Comparison of ENCODE assay signal across 11 cellular contexts in the genomic region with DNA sequence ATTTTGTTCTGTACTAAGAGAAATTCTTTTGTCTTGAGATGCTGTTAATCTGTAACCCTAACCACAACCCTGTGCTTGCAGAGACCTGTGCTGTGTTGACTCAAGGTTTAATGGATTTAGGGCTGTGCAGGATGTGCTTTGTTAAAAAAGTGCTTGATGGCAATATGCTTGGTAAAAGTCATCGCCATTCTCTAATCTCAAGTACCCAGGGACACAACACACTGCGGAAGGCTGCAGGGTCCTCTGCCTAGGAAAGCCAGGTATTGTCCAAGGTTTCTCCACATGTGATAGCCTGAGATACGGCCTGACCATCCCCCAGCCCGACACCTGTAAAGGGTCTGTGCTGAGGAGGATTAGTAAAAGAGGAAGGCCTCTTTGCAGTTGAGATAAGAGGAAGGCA. TPM values are rescaled to one million over a fixed set of nuclear protein-coding genes. Genes with fewer than 3 reads are reported as not detected.
DNase-seq lines count a peak whose midpoint lies in the region; ATAC-seq, FAIRE-seq and TF ChIP-seq lines count a peak whose summit lies in the region.
"Not testable (repeated sequence)": the region's sequence is repeated elsewhere in the genome, so short reads cannot be mapped to it uniquely, and the experiment has no call there.
"Had no signal": no experiment of that assay in that cellular context is flagged by ENCODE, and none has a peak within 500 bp of the region (broad histone marks: within the 10 kb centered on the region; RNA-seq: fewer than 3 reads in every experiment).

No MANE protein-coding gene starts in this region.

- not testable (repeated sequence) for H3K79me2 ChIP-seq in HepG2 (ENCODE audit: insufficient read depth, low read length)

- TF ChIP-seq RAD21 in HepG2 (CRISPR knock-in tag; IDR thresholded peaks at IDR 0.05) = not testable (repeated sequence)

- in situ Hi-C loops in HepG2 (cut with HindIII; ENCODE audit: extremely low pct_ligation_motif_present, low pct_unique_long_range_greater_than_20kb) = not testable (repeated sequence)

- not testable (repeated sequence) for H4K20me1 ChIP-seq in HepG2 (ENCODE audit: insufficient read depth, low read length)

- POLR2A ChIA-PET in HepG2 (lab: Yijun Ruan, JAX) = not testable (repeated sequence)

- DNase-seq in DMS153 (lab: John Stamatoyannopoulos, UW) (peak; percentile 96), HT-29 (ENCODE audit: low spot score) (peak; percentile 67), NCI-H345 (lab: John Stamatoyannopoulos, UW) (peak; percentile 41), epithelial cell of esophagus (ENCODE audit: low read depth) (peak; percentile 85), right atrium auricular region (ENCODE audit: low spot score) (peak; percentile 32), HepG2 (ENCODE audit: low spot score) (peak; percentile 26)

- H3K9me3 ChIP-seq in right atrium auricular region = not testable (repeated sequence)
- H3K9me3 ChIP-seq in HepG2 (ENCODE audit: low read length) = peaks cover 16% of the 10 kb centered on the region

- CTCF ChIA-PET in HepG2 (lab: Yijun Ruan, JAX; ENCODE audit: low intra/inter-chr PET ratio, low total read pairs) = not testable (repeated sequence)

- H3K27me3 ChIP-seq in right atrium auricular region; HepG2 (ENCODE audit: control insufficient read depth in 1 of 2, insufficient read depth in 2 of 2, low read length in 2 of 2): not testable (repeated sequence)

- BruUV-seq in HepG2 (replicated peaks; lab: Mats Ljungman, UMichigan) = not testable (repeated sequence)

- H3K4me3 ChIP-seq in epithelial cell of esophagus (ENCODE audit: low read length); right atrium auricular region; HepG2 (replicated peaks in 1 of 3; ENCODE audit: insufficient read depth in 1 of 3, low read depth in 2 of 3, low read length in 3 of 3): not testable (repeated sequence)

- WGBS in HepG2 (ENCODE audit: low lambda C conversion rate) = 8% methylated on average over 2 of the region's 4 CpGs

- TF ChIP-seq POLR2A in HepG2 (IDR thresholded peaks at IDR 0.05; ENCODE audit: insufficient read depth in 1 of 2, low read depth in 2 of 2, low read length in 2 of 2) = not testable (repeated sequence)

- intact Hi-C loops in HepG2 (cut with micrococcal nuclease; ENCODE audit: unreplicated experiment) = not testable (repeated sequence)

- not testable (repeated sequence) for H3K4me2 ChIP-seq in HepG2 (ENCODE audit: low read depth, low read length)

- not testable (repeated sequence) for TF ChIP-seq CTCF in VCaP (conservative IDR thresholded peaks at IDR 0.05); epithelial cell of esophagus (IDR thresholded peaks at IDR 0.05; ENCODE audit: insufficient read depth, low read depth, low read length, missing control alignments); right atrium auricular region (IDR thresholded peaks at IDR 0.05); HepG2 (CRISPR knock-in tag; IDR thresholded peaks at IDR 0.05)

- ATAC-seq in HepG2 = 0 out of 3 replicates have a peak, but pooled peaks have one; percentile 29

- peak overlapping the region; percentile 64 for H3K27ac ChIP-seq in VCaP
- not testable (repeated sequence) for H3K27ac ChIP-seq in right atrium auricular region; HepG2 (ENCODE audit: extremely low read length, insufficient read depth, low read length)

- H2AFZ ChIP-seq in HepG2 (ENCODE audit: low read length) = not testable (repeated sequence)

- not testable (repeated sequence) for H3K36me3 ChIP-seq in right atrium auricular region; HepG2 (replicated peaks in 1 of 2; ENCODE audit: control insufficient read depth in 1 of 2, insufficient read depth in 2 of 2, low read length in 2 of 2)

- H3K4me1 ChIP-seq in right atrium auricular region = not testable (repeated sequence)
- H3K4me1 ChIP-seq in HepG2 (ENCODE audit: insufficient read depth, low read length) = peaks cover 19% of the 10 kb centered on the region

- FAIRE-seq in HepG2 (lab: Jason Lieb, UNC) = not testable (repeated sequence)

- TF ChIP-seq EP300 in HepG2 (IDR thresholded peaks at IDR 0.05; ENCODE audit: low read depth in 2 of 2, low read length in 2 of 2); HepG2 (CRISPR knock-in tag; IDR thresholded peaks at IDR 0.05; ENCODE audit: borderline replicate concordance): not testable (repeated sequence)

- not testable (repeated sequence) for H3K9ac ChIP-seq in HepG2 (ENCODE audit: insufficient read depth, low read depth, low read length)

TF ChIP-seq in HepG2, 621 proteins besides CTCF, POLR2A, EP300 and RAD21:
- not testable (repeated sequence) for TF ChIP-seq FOXA1, SOX13, SOX6 (IDR thresholded peaks at IDR 0.05)
- TF ChIP-seq FOXA1 (CRISPR knock-in tag; IDR thresholded peaks at IDR 0.05) (peak; percentile 46), SOX5 (CRISPR knock-in tag; IDR thresholded peaks at IDR 0.05; ENCODE audit: borderline replicate concordance) (peak; percentile 33; the same call in 1 of the 2 replicates), ARID5B (CRISPR knock-in tag; IDR thresholded peaks at IDR 0.05) (peak; percentile 40; the same call in 1 of the 2 replicates), FOXA3 (CRISPR knock-in tag; IDR thresholded peaks at IDR 0.05) (peak; percentile 45; the same call in 1 of the 2 replicates), SOX13 (CRISPR knock-in tag; conservative IDR thresholded peaks at IDR 0.05 in 1 of 2, IDR thresholded peaks at IDR 0.05 in 1 of 2) (peak in 1 of 2 experiments; percentile 66; a peak in 2 of 4 replicates), PITX1 (CRISPR knock-in tag; IDR thresholded peaks at IDR 0.05) (peak; percentile 76; the same call in 1 of the 2 replicates), SOX6 (CRISPR knock-in tag; IDR thresholded peaks at IDR 0.05) (0 out of 2 replicates have a peak, but pooled peaks have one; percentile 23)

RNA-seq across cellular contexts. Expression of gene CYP4B1, which starts 10.2 kb away (rescaled TPM):
- total RNA-seq in HT-29 (2014; rRNA removed; shearing (Covaris generic)) = 0.23 TPM in 1 of 2 replicates, not detected in the other
- total RNA-seq in right atrium auricular region (10 to 100 TPM; 20.0 to 47.8 TPM), HepG2 (2016; rRNA removed; fragmentation: Illumina TruSeq; extraction: Trizol) (not detected in 2 replicates)
- not detected in 2 replicates for total RNA-seq in HepG2 (2016; cell fraction: cytosol; rRNA removed; fragmentation: Illumina TruSeq; extraction: Trizol; ENCODE audit: low read depth)
- 0.06 TPM in 1 of 2 replicates, not detected in the other for total RNA-seq in HepG2 (2016; cell fraction: insoluble cytoplasmic fraction; rRNA removed; fragmentation: Illumina TruSeq; extraction: Trizol)
- not detected in 2 replicates for total RNA-seq in HepG2 (2016; cell fraction: membrane; rRNA removed; fragmentation: Illumina TruSeq; extraction: Trizol)
- not detected in 2 replicates for total RNA-seq in HepG2 (2016; cell fraction: nucleus; rRNA removed; fragmentation: Illumina TruSeq; extraction: Trizol)
- 0.03 and 0.10 TPM in 2 replicates for polyA plus RNA-seq in HepG2 (2011; rRNA removed)
- polyA plus RNA-seq in HepG2 (2011; cell fraction: cytosol; rRNA removed) = not detected in 2 replicates
- not detected in 2 replicates for polyA plus RNA-seq in HepG2 (2011; cell fraction: nucleus; rRNA removed)
- polyA plus RNA-seq in HepG2 (2012) = not detected in 2 replicates
- polyA plus RNA-seq in HepG2 (2016; cell fraction: cytosol; fragmentation: Illumina TruSeq; extraction: Trizol; ENCODE audit: low read depth) = not detected in 2 replicates
- polyA plus RNA-seq in HepG2 (2016; cell fraction: insoluble cytoplasmic fraction; fragmentation: Illumina TruSeq; extraction: Trizol; ENCODE audit: low read depth) = not detected in 2 replicates
- not detected in 2 replicates for polyA plus RNA-seq in HepG2 (2016; cell fraction: membrane; fragmentation: Illumina TruSeq; extraction: Trizol; ENCODE audit: low read depth)
- polyA plus RNA-seq in HepG2 (2016; cell fraction: nucleus; fragmentation: Illumina TruSeq; extraction: Trizol; ENCODE audit: insufficient read depth, low read depth) = not detected in 2 replicates
- polyA minus RNA-seq in HepG2 (2011; rRNA and poly(A)+ RNA removed; ENCODE audit: low replicate concordance) = not detected in 2 replicates
- polyA minus RNA-seq in HepG2 (2011; cell fraction: cytosol; rRNA and poly(A)+ RNA removed) = not detected in 2 replicates
- not detected in 2 replicates for polyA minus RNA-seq in HepG2 (2011; cell fraction: nucleus; rRNA and poly(A)+ RNA removed)
- total RNA-seq: CD8-positive, alpha-beta memory T cell; G401; H7 had no signal
- polyA plus RNA-seq: CD8-positive, alpha-beta memory T cell; SK-N-SH had no signal

Comparison
In these comparisons a context has a peak if more than half of its experiments do, and no peak if none do; other contexts are left out.
1. DNase-seq: peak in every context shown above with its lines; median percentile 96 in DMS153; 85 in epithelial cell of esophagus; 67 in HT-29; 41 in NCI-H345; 32 in right atrium auricular region; 26 in HepG2.
2. RNA of gene CYP4B1, which starts 10.2 kb away (total RNA-seq): 20.0 to 47.8 TPM in right atrium auricular region; 0.23 TPM in HT-29 and 0.06 TPM in HepG2; every median in the first group is over 10 times any median in the second.